In the genomic region with DNA sequence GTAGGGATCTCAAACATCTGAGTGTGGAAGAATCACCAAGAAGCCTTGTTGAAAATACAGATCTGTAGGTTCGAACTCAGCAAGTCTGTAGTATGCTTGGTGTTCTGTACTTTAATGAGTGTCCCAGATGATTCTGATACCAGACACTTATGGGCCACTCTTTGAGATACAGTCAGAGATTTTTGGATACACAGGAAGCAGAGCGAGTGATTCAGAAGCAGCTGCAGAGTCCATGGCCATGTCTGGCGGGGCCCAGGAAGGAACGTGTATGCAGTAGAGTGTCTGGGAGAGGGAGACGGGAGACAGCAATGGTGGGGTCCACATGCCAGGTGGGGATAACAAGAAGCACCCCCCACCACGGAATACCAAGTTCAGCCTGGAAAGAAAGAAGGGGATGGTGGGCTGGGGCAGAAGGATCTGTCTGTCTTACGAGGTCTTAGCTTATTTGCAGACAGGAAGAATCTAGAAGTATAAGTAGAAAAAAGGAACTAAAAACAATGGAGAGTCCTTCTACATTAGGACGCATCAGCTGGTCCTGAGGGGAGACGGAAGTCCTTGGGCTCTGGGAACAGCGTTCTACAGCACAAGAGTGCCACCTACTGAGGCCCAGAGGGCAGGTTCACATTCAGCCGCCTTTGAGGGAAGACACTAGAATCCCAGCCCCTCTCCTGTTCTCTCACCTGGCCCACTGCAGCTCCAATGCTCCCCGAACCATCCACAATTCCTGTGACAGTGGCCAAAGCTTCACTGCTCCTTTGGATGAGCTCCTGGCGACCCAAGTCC, we compare ENCODE assay signal across 8 cellular contexts. TPM values are rescaled to one million over a fixed set of nuclear protein-coding genes. Genes with fewer than 3 reads are reported as not detected.
DNase-seq lines count a peak whose midpoint lies in the region; ATAC-seq and TF ChIP-seq lines count a peak whose summit lies in the region.

No MANE protein-coding gene starts in this region.

- H3K27me3 Mint-ChIP-seq in naive thymus-derived CD8-positive, alpha-beta T cell: no peaks in the 10 kb centered on the region

- H3K27ac ChIP-seq in gastroesophageal sphincter: no peak overlapping the region

- peak overlapping the region in 2 of 10 donors; percentile 10 to 55 for H3K27ac Mint-ChIP-seq in naive thymus-derived CD8-positive, alpha-beta T cell

- H3K4me3 Mint-ChIP-seq in naive thymus-derived CD8-positive, alpha-beta T cell: no peak overlapping the region

- no peak for TF ChIP-seq POLR2A in gastroesophageal sphincter (IDR thresholded peaks at IDR 0.05)

- DNase-seq in COLO668 (lab: John Stamatoyannopoulos, UW; ENCODE audit: unreplicated experiment): peak; percentile 21
- DNase-seq in HK-2 (ENCODE audit: unreplicated experiment): peak; percentile 13
- DNase-seq in SKM-1 treated with dmso at 0.1 percent for 144 hours (lab: John Stamatoyannopoulos, UW; ENCODE audit: unreplicated experiment): peak; percentile 50
- no peak for DNase-seq in retinal pigment epithelial cell (ENCODE audit: low read depth)
- no peak for DNase-seq in NCI-H128 (lab: John Stamatoyannopoulos, UW; ENCODE audit: unreplicated experiment)
- DNase-seq in naive thymus-derived CD8-positive, alpha-beta T cell: no peak

- H3K9me3 ChIP-seq in gastroesophageal sphincter: no peaks in the 10 kb centered on the region

- POLR2A ChIA-PET in naive thymus-derived CD8-positive, alpha-beta T cell (lab: Charles Lee): no interaction called here

- no peaks in the 10 kb centered on the region for H3K4me1 ChIP-seq in gastroesophageal sphincter

- H3K4me1 Mint-ChIP-seq in naive thymus-derived CD8-positive, alpha-beta T cell: peaks cover 0 to 1% (median 0%) of the 10 kb centered on the region in 4 donors

- TF ChIP-seq CTCF in gastroesophageal sphincter (IDR thresholded peaks at IDR 0.05) (peak in 2 of 4 experiments; percentile 29 to 40), retinal pigment epithelial cell (conservative IDR thresholded peaks at IDR 0.05; ENCODE audit: low read depth, low read length) (peak; percentile 48)

- H3K4me3 ChIP-seq in gastroesophageal sphincter (no peak overlapping the region), retinal pigment epithelial cell (ENCODE audit: low read length) (no peak overlapping the region)

- ATAC-seq in gastroesophageal sphincter: peak; percentile 46
- no peak for ATAC-seq in HG02798 (IDR thresholded peaks at IDR 0.05; ENCODE audit: poor library complexity, unreplicated experiment)
- no peak for ATAC-seq in naive thymus-derived CD8-positive, alpha-beta T cell

- H3K36me3 Mint-ChIP-seq in naive thymus-derived CD8-positive, alpha-beta T cell: peaks cover 18 to 74% (median 23%) of the 10 kb centered on the region in 3 donors

- no peaks in the 10 kb centered on the region for H3K27me3 ChIP-seq in gastroesophageal sphincter

- no peak for TF ChIP-seq EP300 in gastroesophageal sphincter (IDR thresholded peaks at IDR 0.05)

- H3K9me3 Mint-ChIP-seq in naive thymus-derived CD8-positive, alpha-beta T cell: no peaks in the 10 kb centered on the region

- WGBS in gastroesophageal sphincter (ENCODE audit: low coverage in 1 of 2), 2 donors: 61 to 63% methylated on average over 12 to 13 of the region's 13 CpGs

- peaks cover 0 to 88% of the 10 kb centered on the region in 2 donors for H3K36me3 ChIP-seq in gastroesophageal sphincter

RNA-seq across cellular contexts. Expression of a gene that starts 55.4 kb away (rescaled TPM):
- 10 to 100 TPM; 35.2 to 87.2 (median 52.7) TPM for total RNA-seq in gastroesophageal sphincter
- 10 to 100 TPM; 32.7 to 38.3 TPM for total RNA-seq in naive thymus-derived CD8-positive, alpha-beta T cell
- polyA plus RNA-seq in naive thymus-derived CD8-positive, alpha-beta T cell: 1 to 10 TPM; 7.3 to 9.6 (median 8.6) TPM

Comparison
In these comparisons a context has a peak if more than half of its experiments do, and no peak if none do; other contexts are left out.
1. DNase-seq: peak in COLO668 (single experiment), HK-2 (single experiment) and SKM-1 treated with dmso at 0.1 percent for 144 hours (single experiment); none in retinal pigment epithelial cell (single experiment), NCI-H128 (single experiment) and naive thymus-derived CD8-positive, alpha-beta T cell (0 of 10).